ENCODE assay signal across 17 cellular contexts in genomic region chr7:156450473-156450872, GRCh38.
A peak's percentile ranks its signal among the peaks of the same experiment; 100 is the strongest.
DNase-seq lines count a peak whose midpoint lies in the region; TF ChIP-seq lines count a peak whose summit lies in the region.
"Had no signal": no experiment of that assay in that cellular context is flagged by ENCODE, and none has a peak within 500 bp of the region (broad histone marks: within the 10 kb centered on the region; RNA-seq: fewer than 3 reads in every experiment).

No MANE protein-coding gene starts in this region.

- no peaks in the 10 kb centered on the region for H3K27me3 Mint-ChIP-seq in endodermal cell (ENCODE audit: insufficient read depth)
- H3K27me3 Mint-ChIP-seq in CD8-positive, alpha-beta memory T cell: peaks cover 2 to 9% of the 10 kb centered on the region in 2 donors
- H3K27me3 Mint-ChIP-seq: CD4-positive, CD25-positive, alpha-beta regulatory T cell had no signal

- H3K4me3 Mint-ChIP-seq in endodermal cell: no peak overlapping the region
- no peak overlapping the region for H3K4me3 Mint-ChIP-seq in CD8-positive, alpha-beta memory T cell
- H3K4me3 Mint-ChIP-seq: CD14-positive monocyte; CD4-positive, alpha-beta memory T cell; CD4-positive, CD25-positive, alpha-beta regulatory T cell had no signal

- intact Hi-C loops in spleen (cut with DNase I; ENCODE audit: low total_unique reads): no loop called here

- H3K9me3 ChIP-seq in endodermal cell (ENCODE audit: control insufficient read depth, low read length): no peaks in the 10 kb centered on the region
- H3K9me3 ChIP-seq in spleen: no peaks in the 10 kb centered on the region
- H3K9me3 ChIP-seq in CD8-positive, alpha-beta memory T cell (ENCODE audit: low read length): no peaks in the 10 kb centered on the region
- H3K9me3 ChIP-seq: BE2C, BLaER1, Caco-2 had no signal

- CTCF ChIA-PET in CD8-positive, alpha-beta memory T cell (lab: Charles Lee): no interaction called here

- POLR2A ChIA-PET in CD8-positive, alpha-beta memory T cell (lab: Charles Lee): no interaction called here

- H3K4me1 Mint-ChIP-seq in endodermal cell: peaks cover 1% of the 10 kb centered on the region
- H3K4me1 Mint-ChIP-seq in CD8-positive, alpha-beta memory T cell: no peaks in the 10 kb centered on the region
- H3K4me1 Mint-ChIP-seq: CD14-positive monocyte; CD4-positive, alpha-beta memory T cell; CD4-positive, CD25-positive, alpha-beta regulatory T cell had no signal

- H3K4me3 ChIP-seq in endodermal cell (ENCODE audit: low read length) (no peak overlapping the region), spleen (no peak overlapping the region)
- H3K4me3 ChIP-seq in CD8-positive, alpha-beta memory T cell (ENCODE audit: low read length): no peak overlapping the region
- H3K4me3 ChIP-seq: BLaER1 had no signal

- H3K27ac Mint-ChIP-seq in endodermal cell: no peak overlapping the region
- no peak overlapping the region for H3K27ac Mint-ChIP-seq in CD8-positive, alpha-beta memory T cell
- H3K27ac Mint-ChIP-seq: CD14-positive monocyte; CD4-positive, alpha-beta memory T cell; CD4-positive, CD25-positive, alpha-beta regulatory T cell had no signal

- DNase-seq in endodermal cell (peak; percentile 4), spleen (peak; percentile 31)
- no peak for DNase-seq in activated T-cell treated with anti-CD3 and anti-CD28 coated beads, Interleukin-2, amount 50 U/mL, for 1 hour
- no peak for DNase-seq in CD8-positive, alpha-beta memory T cell
- DNase-seq: 8988T; ACHN; BE2C; C1 segment of cervical spinal cord; Caco-2; Calu3; CD4-positive, alpha-beta memory T cell; CD4-positive, CD25-positive, alpha-beta regulatory T cell; DMS79 treated with DMSO at 0.1 percent for 48 hours; GF-D8 had no signal

- no peaks in the 10 kb centered on the region for H3K36me3 ChIP-seq in endodermal cell (ENCODE audit: control insufficient read depth, insufficient read depth, low read length)
- H3K36me3 ChIP-seq in spleen: no peaks in the 10 kb centered on the region
- no peaks in the 10 kb centered on the region for H3K36me3 ChIP-seq in CD8-positive, alpha-beta memory T cell (ENCODE audit: insufficient read depth, low read length)
- H3K36me3 ChIP-seq: BE2C, BLaER1 had no signal

- H3K27ac ChIP-seq in VCaP: peak overlapping the region; percentile 33; the same call in 1 of the 2 replicates
- no peak overlapping the region for H3K27ac ChIP-seq in endodermal cell (ENCODE audit: low read depth, low read length)
- no peak overlapping the region for H3K27ac ChIP-seq in spleen
- no peak overlapping the region for H3K27ac ChIP-seq in CD8-positive, alpha-beta memory T cell (ENCODE audit: low read depth, low read length)
- H3K27ac ChIP-seq: BLaER1 had no signal

- no peak for TF ChIP-seq CTCF in VCaP (conservative IDR thresholded peaks at IDR 0.05)
- no peak for TF ChIP-seq CTCF in endodermal cell (conservative IDR thresholded peaks at IDR 0.05)
- TF ChIP-seq CTCF in spleen (IDR thresholded peaks at IDR 0.05 in 8 of 11, conservative IDR thresholded peaks at IDR 0.05 in 3 of 11): no peak

- no peak for TF ChIP-seq POLR2A in spleen (IDR thresholded peaks at IDR 0.05)

- WGBS in endodermal cell (ENCODE audit: insufficient coverage in 1 of 2, insufficient read length in 1 of 2), 2 experiments: 89 to 100% methylated on average over 1 to 3 of the region's 3 CpGs
- 72 to 79% (median 76%) methylated on average over 3 of the region's 3 CpGs for WGBS in spleen, 5 donors

- no peaks in the 10 kb centered on the region for H3K9me3 Mint-ChIP-seq in endodermal cell
- H3K9me3 Mint-ChIP-seq in CD8-positive, alpha-beta memory T cell: peaks cover 0 to 1% (median 0%) of the 10 kb centered on the region in 5 donors
- H3K9me3 Mint-ChIP-seq: CD4-positive, alpha-beta memory T cell had no signal

- no peaks in the 10 kb centered on the region for H3K36me3 Mint-ChIP-seq in endodermal cell (ENCODE audit: low read depth)
- no peaks in the 10 kb centered on the region for H3K36me3 Mint-ChIP-seq in CD8-positive, alpha-beta memory T cell
- H3K36me3 Mint-ChIP-seq: CD14-positive monocyte; CD4-positive, alpha-beta memory T cell; CD4-positive, CD25-positive, alpha-beta regulatory T cell had no signal

- H3K27me3 ChIP-seq in endodermal cell (ENCODE audit: control insufficient read depth, insufficient read depth, low read length, poor library complexity, severe bottlenecking) (no peaks in the 10 kb centered on the region), spleen (replicated peaks in 1 of 7) (peaks cover 0 to 5% (median 0%) of the 10 kb centered on the region in 7 donors)
- peaks cover 5% of the 10 kb centered on the region for H3K27me3 ChIP-seq in CD8-positive, alpha-beta memory T cell (ENCODE audit: insufficient read depth, low read length, poor library complexity, severe bottlenecking)
- H3K27me3 ChIP-seq: BLaER1 had no signal

- H3K4me1 ChIP-seq in endodermal cell (ENCODE audit: control insufficient read depth, insufficient read depth, low read length) (no peaks in the 10 kb centered on the region), spleen (no peaks in the 10 kb centered on the region)
- no peaks in the 10 kb centered on the region for H3K4me1 ChIP-seq in CD8-positive, alpha-beta memory T cell (ENCODE audit: insufficient read depth, low read length)
- H3K4me1 ChIP-seq: BE2C, BLaER1, Caco-2 had no signal

- no peak overlapping the region for H3K9ac ChIP-seq in endodermal cell (ENCODE audit: extremely low read depth, low read length, poor library complexity, severe bottlenecking)
- H3K9ac ChIP-seq: BLaER1 had no signal

Comparison
In these comparisons a context has a peak if more than half of its experiments do, and no peak if none do; other contexts are left out.
1. DNase-seq: peak in endodermal cell (single experiment) and spleen (single experiment); none in activated T-cell treated with anti-CD3 and anti-CD28 coated beads, Interleukin-2, amount 50 U/mL, for 1 hour (single experiment) and CD8-positive, alpha-beta memory T cell (0 of 5).